Comparison of ENCODE assay signal across 17 cellular contexts in the genomic region with DNA sequence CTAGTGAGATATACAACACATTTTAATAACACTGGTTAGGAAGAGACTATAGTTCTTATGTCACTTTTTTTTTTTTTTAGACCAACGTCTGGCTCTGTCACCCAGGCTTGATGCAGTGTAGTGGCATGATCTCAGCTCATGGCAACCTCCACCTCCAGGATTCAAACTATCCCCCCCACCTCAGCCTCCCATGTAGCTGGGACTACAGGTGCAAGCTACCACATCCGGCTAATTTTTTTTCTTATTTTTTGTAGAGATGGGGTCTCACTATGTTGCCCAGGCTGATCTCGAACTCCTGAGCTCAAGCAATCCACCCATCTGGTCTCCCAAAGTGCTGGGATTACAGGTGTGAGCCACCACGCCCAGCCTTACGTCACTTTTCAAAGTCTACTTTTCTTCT.
"Had no signal": no experiment of that assay in that cellular context is flagged by ENCODE, and none has a peak within 500 bp of the region (broad histone marks: within the 10 kb centered on the region; RNA-seq: fewer than 3 reads in every experiment).

No MANE protein-coding gene starts in this region.

- H3K4me2 ChIP-seq: SK-N-SH had no signal

- FAIRE-seq: frontal cortex had no signal

- ATAC-seq: activated CD8-positive, alpha-beta memory T cell treated with anti-CD3 and anti-CD28 coated beads, Interleukin-2, amount 10 ng/mL, durations not matched to agents 7 days and 5 days had no signal

- H3K9me3 Mint-ChIP-seq: nephron, type B pancreatic cell had no signal

- H3K27ac Mint-ChIP-seq: activated CD8-positive, alpha-beta memory T cell treated with anti-CD3 and anti-CD28 coated beads, Interleukin-2, amount 10 ng/mL, durations not matched to agents 7 days and 5 days; nephron; type B pancreatic cell had no signal

- H3K9ac ChIP-seq: SK-N-SH had no signal

- H3K4me1 ChIP-seq: suprapubic skin had no signal

- DNase-seq: activated CD4-positive, alpha-beta T cell treated with anti-CD3 and anti-CD28 coated beads for 4 hours; activated CD8-positive, alpha-beta memory T cell treated with anti-CD3 and anti-CD28 coated beads, Interleukin-2, amount 10 ng/mL, durations not matched to agents 7 days and 5 days; aorta; head of caudate nucleus; mesendoderm; nucleus accumbens; posterior cingulate gyrus; retina; SHP77; SK-N-SH; stimulated activated CD4-positive, alpha-beta T cell treated with anti-CD3 and anti-CD28 coated beads, Interleukin-4, amount 100 ng/mL, for 1 hour; T-helper 1 cell; WERI-Rb-1 had no signal

- H3K9me2 ChIP-seq: SK-N-SH had no signal

- H3K4me1 Mint-ChIP-seq: nephron had no signal

- H3K36me3 ChIP-seq: suprapubic skin, WERI-Rb-1 had no signal

- H3K9me3 ChIP-seq: SK-N-SH, suprapubic skin had no signal

- H3K27me3 ChIP-seq: suprapubic skin had no signal

- H3K4me3 ChIP-seq: suprapubic skin had no signal

- H3K27me3 Mint-ChIP-seq: activated CD8-positive, alpha-beta memory T cell treated with anti-CD3 and anti-CD28 coated beads, Interleukin-2, amount 10 ng/mL, durations not matched to agents 7 days and 5 days; type B pancreatic cell had no signal

- H3K27ac ChIP-seq: suprapubic skin, WERI-Rb-1 had no signal

- H3K36me3 Mint-ChIP-seq: activated CD8-positive, alpha-beta memory T cell treated with anti-CD3 and anti-CD28 coated beads, Interleukin-2, amount 10 ng/mL, durations not matched to agents 7 days and 5 days had no signal

- H3K4me3 Mint-ChIP-seq: activated CD8-positive, alpha-beta memory T cell treated with anti-CD3 and anti-CD28 coated beads, Interleukin-2, amount 10 ng/mL, durations not matched to agents 7 days and 5 days; nephron; type B pancreatic cell had no signal
